In the genomic region with DNA sequence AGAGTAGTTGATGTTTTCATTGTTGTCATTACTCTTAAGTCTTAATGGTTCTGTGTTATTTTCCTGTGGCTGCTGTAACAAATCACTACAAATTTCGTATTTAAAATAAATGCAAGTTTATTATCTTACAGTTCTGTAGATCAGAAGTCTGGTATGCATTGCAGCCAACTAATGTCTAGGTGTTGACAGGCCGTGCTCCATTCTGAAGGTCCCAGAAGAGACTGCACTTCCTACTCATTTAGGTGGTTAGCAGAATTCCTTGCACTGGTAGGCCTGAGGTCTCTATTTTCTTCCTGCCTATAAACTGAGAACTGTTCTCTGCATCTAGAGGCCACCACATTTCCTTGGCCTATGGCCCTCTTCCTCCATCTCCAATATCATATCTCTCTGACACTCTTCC, we compare ENCODE assay signal across 29 cellular contexts.
"Had no signal": no experiment of that assay in that cellular context is flagged by ENCODE, and none has a peak within 500 bp of the region (broad histone marks: within the 10 kb centered on the region; RNA-seq: fewer than 3 reads in every experiment).

No MANE protein-coding gene starts in this region.

- H3K9me3 ChIP-seq: stomach, suprapubic skin, testis, thoracic aorta, thyroid gland, tibial artery, tibial nerve, transverse colon, upper lobe of left lung, upper lobe of right lung, uterus, vagina had no signal

- H3K27ac Mint-ChIP-seq: stimulated activated effector memory CD8-positive, alpha-beta T cell treated with anti-CD3 and anti-CD28 coated beads, Interleukin-12 subunit alpha, Interleukin-12 subunit beta, amount 100 ng/mL, for 72 hours; stimulated activated memory B cell treated with anti-CD40 and anti-IgM and Interleukin-4, amounts not matched to agents 10 μg/mL and 1 μg/mL and 100 μg/mL, for 72 hours; stimulated activated naive B cell treated with anti-CD40 and anti-IgM and Interleukin-4, amounts not matched to agents 10 μg/mL and 1 μg/mL and 100 μg/mL, for 72 hours; stimulated activated naive CD8-positive, alpha-beta T cell treated with anti-CD3 and anti-CD28 coated beads, Interleukin-15, amount 100 ng/mL, for 72 hours; stimulated activated naive CD8-positive, alpha-beta T cell treated with anti-CD3 and anti-CD28 coated beads, Interleukin-15, Interleukin-2, amounts not matched to agents 100 ng/mL and 50 ng/mL, for 24 hours; type B pancreatic cell had no signal

- H3K27me3 ChIP-seq: stomach, suprapubic skin, testis, thyroid gland, tibial artery, tibial nerve, transverse colon, upper lobe of left lung, upper lobe of right lung, uterus, vagina had no signal

- H3K4me3 Mint-ChIP-seq: stimulated activated effector memory CD8-positive, alpha-beta T cell treated with anti-CD3 and anti-CD28 coated beads, Interleukin-12 subunit alpha, Interleukin-12 subunit beta, amount 100 ng/mL, for 72 hours; stimulated activated memory B cell treated with anti-CD40 and anti-IgM and Interleukin-4, amounts not matched to agents 10 μg/mL and 1 μg/mL and 100 μg/mL, for 72 hours; stimulated activated naive B cell treated with anti-CD40 and anti-IgM and Interleukin-4, amounts not matched to agents 10 μg/mL and 1 μg/mL and 100 μg/mL, for 72 hours; stimulated activated naive CD8-positive, alpha-beta T cell treated with anti-CD3 and anti-CD28 coated beads, Interleukin-15, amount 100 ng/mL, for 72 hours; stimulated activated naive CD8-positive, alpha-beta T cell treated with anti-CD3 and anti-CD28 coated beads, Interleukin-15, Interleukin-2, amounts not matched to agents 100 ng/mL and 50 ng/mL, for 24 hours; type B pancreatic cell had no signal

- FAIRE-seq: urothelium cell line had no signal

- H3K4me1 Mint-ChIP-seq: stimulated activated effector memory CD8-positive, alpha-beta T cell treated with anti-CD3 and anti-CD28 coated beads, Interleukin-12 subunit alpha, Interleukin-12 subunit beta, amount 100 ng/mL, for 72 hours had no signal

- H3K36me3 Mint-ChIP-seq: stimulated activated effector memory CD8-positive, alpha-beta T cell treated with anti-CD3 and anti-CD28 coated beads, Interleukin-12 subunit alpha, Interleukin-12 subunit beta, amount 100 ng/mL, for 72 hours; stimulated activated memory B cell treated with anti-CD40 and anti-IgM and Interleukin-4, amounts not matched to agents 10 μg/mL and 1 μg/mL and 100 μg/mL, for 72 hours; stimulated activated naive B cell treated with anti-CD40 and anti-IgM and Interleukin-4, amounts not matched to agents 10 μg/mL and 1 μg/mL and 100 μg/mL, for 72 hours; type B pancreatic cell had no signal

- H3K4me1 ChIP-seq: thyroid gland, transverse colon, upper lobe of right lung had no signal

- DNase-seq: stimulated activated CD4-positive, alpha-beta T cell treated with anti-CD3 and anti-CD28 coated beads, Interleukin-2, amount 100 ng/mL, for 48 hours; stimulated activated CD4-positive, alpha-beta T cell treated with anti-CD3 and anti-CD28 coated beads, Interleukin-4, amount 100 ng/mL, for 1 hour; stimulated activated CD4-positive, alpha-beta T cell treated with anti-CD3 and anti-CD28 coated beads, Interleukin-4, amount 100 ng/mL, for 24 hours; stimulated activated CD4-positive, alpha-beta T cell treated with anti-CD3 and anti-CD28 coated beads, Interleukin-4, amount 100 ng/mL, for 4 hours; stimulated activated CD8-positive, alpha-beta memory T cell treated with anti-CD3 and anti-CD28 coated beads, Interleukin-4, amount 100 ng/mL, for 48 hours; stimulated activated naive B cell treated with anti-CD40 and anti-IgM and Interleukin-4, amounts not matched to agents 10 μg/mL and 1 μg/mL and 100 μg/mL, for 72 hours; stimulated activated naive CD4-positive, alpha-beta T cell; stimulated activated naive CD4-positive, alpha-beta T cell treated with Interleukin-2 at 50 U/mL for 16 hours; stimulated activated naive CD8-positive, alpha-beta T cell treated with anti-CD3 and anti-CD28 coated beads, Interleukin-15, amount 100 ng/mL, for 72 hours; stimulated activated naive CD8-positive, alpha-beta T cell treated with anti-CD3 and anti-CD28 coated beads, Interleukin-15, Interleukin-2, amounts not matched to agents 100 U/mL and 50 U/mL, for 24 hours; stomach; substantia nigra; testis; thyroid gland; tibial artery; transverse colon; trophoblast cell; upper lobe of left lung; upper lobe of right lung; uterus had no signal

- H3K27ac ChIP-seq: stomach, suprapubic skin, testis, thoracic aorta, thyroid gland, tibial artery, tibial nerve, transverse colon, upper lobe of left lung, upper lobe of right lung, uterus, vagina had no signal

- H3K36me3 ChIP-seq: stomach, suprapubic skin, thoracic aorta, thyroid gland, tibial artery, tibial nerve, transverse colon, upper lobe of left lung, upper lobe of right lung, uterus, vagina had no signal

- H3K4me3 ChIP-seq: stomach, suprapubic skin, testis, thoracic aorta, thyroid gland, tibial artery, tibial nerve, transverse colon, upper lobe of left lung, upper lobe of right lung, uterus, vagina had no signal

- H3K9me3 Mint-ChIP-seq: stimulated activated effector memory CD8-positive, alpha-beta T cell treated with anti-CD3 and anti-CD28 coated beads, Interleukin-12 subunit alpha, Interleukin-12 subunit beta, amount 100 ng/mL, for 72 hours; stimulated activated memory B cell treated with anti-CD40 and anti-IgM and Interleukin-4, amounts not matched to agents 10 μg/mL and 1 μg/mL and 100 μg/mL, for 72 hours; type B pancreatic cell had no signal

- ATAC-seq: stimulated activated effector memory CD8-positive, alpha-beta T cell treated with anti-CD3 and anti-CD28 coated beads, Interleukin-12 subunit alpha, Interleukin-12 subunit beta, amount 100 ng/mL, for 72 hours; stimulated activated memory B cell treated with anti-CD40 and anti-IgM and Interleukin-4, amounts not matched to agents 10 μg/mL and 1 μg/mL and 100 μg/mL, for 72 hours; stimulated activated naive B cell treated with anti-CD40 and anti-IgM and Interleukin-4, amounts not matched to agents 10 μg/mL and 1 μg/mL and 100 μg/mL, for 72 hours; stimulated activated naive CD8-positive, alpha-beta T cell treated with anti-CD3 and anti-CD28 coated beads, Interleukin-15, amount 100 ng/mL, for 72 hours; stimulated activated naive CD8-positive, alpha-beta T cell treated with anti-CD3 and anti-CD28 coated beads, Interleukin-15, Interleukin-2, amounts not matched to agents 100 U/mL and 50 U/mL, for 24 hours; upper lobe of right lung had no signal

- H3K27me3 Mint-ChIP-seq: stimulated activated memory B cell treated with anti-CD40 and anti-IgM and Interleukin-4, amounts not matched to agents 10 μg/mL and 1 μg/mL and 100 μg/mL, for 72 hours; stimulated activated naive B cell treated with anti-CD40 and anti-IgM and Interleukin-4, amounts not matched to agents 10 μg/mL and 1 μg/mL and 100 μg/mL, for 72 hours; stimulated activated naive CD8-positive, alpha-beta T cell treated with anti-CD3 and anti-CD28 coated beads, Interleukin-15, amount 100 ng/mL, for 72 hours; stimulated activated naive CD8-positive, alpha-beta T cell treated with anti-CD3 and anti-CD28 coated beads, Interleukin-15, Interleukin-2, amounts not matched to agents 100 ng/mL and 50 ng/mL, for 24 hours; type B pancreatic cell had no signal
